20 cellular contexts compared by ENCODE assay signal in genomic region chr11:12415567-12415966, GRCh38. TPM values are rescaled to one million over a fixed set of nuclear protein-coding genes. Genes with fewer than 3 reads are reported as not detected.
DNase-seq lines count a peak whose midpoint lies in the region; ATAC-seq, FAIRE-seq and TF ChIP-seq lines count a peak whose summit lies in the region.
"Had no signal": no experiment of that assay in that cellular context is flagged by ENCODE, and none has a peak within 500 bp of the region (broad histone marks: within the 10 kb centered on the region; RNA-seq: fewer than 3 reads in every experiment).

No MANE protein-coding gene starts in this region.

- H4K8ac ChIP-seq in mesendoderm (ENCODE audit: low read depth, low read length): no peak overlapping the region

- H3K79me1 ChIP-seq in mesendoderm (ENCODE audit: low read length): peaks cover 2% of the 10 kb centered on the region

- 81% methylated on average over 3 of the region's 3 CpGs for WGBS in esophagus muscularis mucosa
- WGBS in mesendoderm (ENCODE audit: extremely low coverage, insufficient coverage, low lambda C conversion rate): no CpG with 5 or more reads among the region's 3 CpGs
- WGBS in pancreas, 2 donors: 99 to 100% methylated on average over 3 of the region's 3 CpGs
- 97 to 100% methylated on average over 3 of the region's 3 CpGs for WGBS in body of pancreas, 2 donors

- DNase-seq in esophagus muscularis mucosa (ENCODE audit: extremely low spot score): peak; percentile 5
- DNase-seq in mesendoderm: no peak
- DNase-seq in uterus: no peak
- no peak for DNase-seq in pancreas
- DNase-seq in body of pancreas: no peak
- DNase-seq: BE2C; CD4-positive, CD25-positive, alpha-beta regulatory T cell; COR-L47; DMS79; MG63; NCI-H1417; NCI-H1694 treated with DMSO at 0.1 percent for 48 hours; NCI-H2081 treated with DMSO at 0.1 percent for 48 hours; NCI-H2171 treated with DMSO at 0.1 percent for 48 hours; NCI-H446; NCI-H526 had no signal

- H2BK120ac ChIP-seq in mesendoderm (ENCODE audit: low read depth, low read length): peak overlapping the region; percentile 84

- H3K27me3 ChIP-seq in esophagus muscularis mucosa (no peaks in the 10 kb centered on the region), mesendoderm (ENCODE audit: insufficient read depth, low read length, poor library complexity) (no peaks in the 10 kb centered on the region), rectal smooth muscle tissue (ENCODE audit: control insufficient read depth, insufficient read depth, low read length) (no peaks in the 10 kb centered on the region), uterus (no peaks in the 10 kb centered on the region), pancreas (no peaks in the 10 kb centered on the region), body of pancreas (no peaks in the 10 kb centered on the region)
- H3K27me3 ChIP-seq: BE2C, MG63 had no signal

- TF ChIP-seq CTCF in esophagus muscularis mucosa (IDR thresholded peaks at IDR 0.05) (no peak), uterus (IDR thresholded peaks at IDR 0.05) (no peak), pancreas (IDR thresholded peaks at IDR 0.05) (no peak), body of pancreas (IDR thresholded peaks at IDR 0.05) (no peak)

- H3K9me3 ChIP-seq in esophagus muscularis mucosa (no peaks in the 10 kb centered on the region), uterus (no peaks in the 10 kb centered on the region), pancreas (no peaks in the 10 kb centered on the region), body of pancreas (no peaks in the 10 kb centered on the region)
- H3K9me3 ChIP-seq: BE2C, MG63 had no signal

- intact Hi-C loops in esophagus muscularis mucosa (cut with DNase I) (loop anchor here (5.0 to 10.0 kb wide), 2 partner anchors 127 to 259 kb away; partner anchors contain the start of gene TEAD1), uterus (cut with DNase I; ENCODE audit: low total_unique reads) (no loop called here), pancreas (cut with DNase I) (no loop called here), body of pancreas (cut with DNase I) (no loop called here)

- H3K18ac ChIP-seq in mesendoderm (ENCODE audit: low read length): peak overlapping the region; percentile 83

- H3K4me3 ChIP-seq in esophagus muscularis mucosa (no peak overlapping the region), mesendoderm (ENCODE audit: low read length) (no peak overlapping the region), rectal smooth muscle tissue (ENCODE audit: low read length) (no peak overlapping the region), uterus (no peak overlapping the region), pancreas (no peak overlapping the region), body of pancreas (no peak overlapping the region)
- H3K4me3 ChIP-seq: K562, MG63 had no signal

- TF ChIP-seq EP300 in esophagus muscularis mucosa (IDR thresholded peaks at IDR 0.05): no peak

- no peak overlapping the region for H3K23ac ChIP-seq in mesendoderm (ENCODE audit: low read length)

- H2AK5ac ChIP-seq in mesendoderm (ENCODE audit: low read length): no peak overlapping the region

- no peaks in the 10 kb centered on the region for H3K79me2 ChIP-seq in mesendoderm (ENCODE audit: control insufficient read depth, insufficient read depth, low read length)

- H3K56ac ChIP-seq in mesendoderm (ENCODE audit: low read length): no peak overlapping the region

- H2BK5ac ChIP-seq in mesendoderm (ENCODE audit: low read length): no peak overlapping the region

- no peak for TF ChIP-seq POLR2A in esophagus muscularis mucosa (IDR thresholded peaks at IDR 0.05; ENCODE audit: low read depth)
- TF ChIP-seq POLR2A in uterus (IDR thresholded peaks at IDR 0.05): no peak
- TF ChIP-seq POLR2A in body of pancreas (IDR thresholded peaks at IDR 0.05): no peak

- no peaks in the 10 kb centered on the region for H3K36me3 ChIP-seq in esophagus muscularis mucosa
- no peaks in the 10 kb centered on the region for H3K36me3 ChIP-seq in mesendoderm (ENCODE audit: control insufficient read depth, insufficient read depth, low read length)
- H3K36me3 ChIP-seq in rectal smooth muscle tissue (ENCODE audit: control insufficient read depth, insufficient read depth, low read length): no peaks in the 10 kb centered on the region
- H3K36me3 ChIP-seq in uterus: no peaks in the 10 kb centered on the region
- H3K36me3 ChIP-seq in pancreas: no peaks in the 10 kb centered on the region
- H3K36me3 ChIP-seq in body of pancreas (replicated peaks in 1 of 2; ENCODE audit: insufficient read depth in 1 of 2, low read depth in 2 of 2): no peaks in the 10 kb centered on the region
- H3K36me3 ChIP-seq: BE2C had no signal

- H3K27ac ChIP-seq in esophagus muscularis mucosa (replicated peaks in 1 of 4) (peak overlapping the region; percentile 87 to 100 (median 98)), mesendoderm (ENCODE audit: low read depth, low read length) (no peak overlapping the region), rectal smooth muscle tissue (ENCODE audit: low read depth, low read length) (peak overlapping the region; percentile 98), uterus (peak overlapping the region; percentile 89 to 94), pancreas (no peak overlapping the region), body of pancreas (no peak overlapping the region)

- H3K9ac ChIP-seq in mesendoderm (ENCODE audit: low read length): no peak overlapping the region
- no peak overlapping the region for H3K9ac ChIP-seq in rectal smooth muscle tissue (ENCODE audit: low read length)

- no peak overlapping the region for H2BK15ac ChIP-seq in mesendoderm (replicated peaks; ENCODE audit: low read depth)

- no peak for FAIRE-seq in pancreas (lab: Jason Lieb, UNC)
- FAIRE-seq: K562 had no signal

- H3K4me1 ChIP-seq in esophagus muscularis mucosa (peaks cover 58 to 100% (median 96%) of the 10 kb centered on the region in 4 donors), mesendoderm (ENCODE audit: control insufficient read depth, low read depth, low read length) (peaks cover 11% of the 10 kb centered on the region), rectal smooth muscle tissue (ENCODE audit: control insufficient read depth, insufficient read depth, low read length) (peaks cover 67% of the 10 kb centered on the region), uterus (peaks cover 5 to 18% of the 10 kb centered on the region in 2 donors), pancreas (peaks cover 4 to 7% (median 6%) of the 10 kb centered on the region in 3 donors), body of pancreas (peaks cover 27% of the 10 kb centered on the region)

- H3K4ac ChIP-seq in mesendoderm (ENCODE audit: low read depth, low read length): peak overlapping the region; percentile 94

- no peak overlapping the region for H4K5ac ChIP-seq in mesendoderm (ENCODE audit: low read length)

- no peak for ATAC-seq in pancreas
- no peak for ATAC-seq in body of pancreas
- no peak for ATAC-seq in HG03342 (IDR thresholded peaks at IDR 0.05; ENCODE audit: unreplicated experiment)
- ATAC-seq: K562, Right ventricle myocardium inferior had no signal

- H3K4me2 ChIP-seq in mesendoderm (ENCODE audit: low read length): no peak overlapping the region

RNA-seq across cellular contexts. Expression of gene PARVA, which starts 38.2 kb away (rescaled TPM):
- total RNA-seq in esophagus muscularis mucosa (100 to 1,000 TPM; 181 to 228 (median 210) TPM), uterus (100 to 1,000 TPM in 1 of 4 donors, 10 to 100 TPM in 3; 52.9 to 188 (median 66.5) TPM), pancreas (10 to 100 TPM; 37.5 to 61.9 (median 47.6) TPM), body of pancreas (10 to 100 TPM; 32.0 to 33.7 TPM)
- polyA plus RNA-seq in mesendoderm (2013, experiment 1 of 2): 14.9 TPM
- 15.8 TPM for polyA plus RNA-seq in mesendoderm (2013, experiment 2 of 2)
- polyA plus RNA-seq in pancreas: 10 to 100 TPM; 12.4 to 13.5 TPM
- polyA plus RNA-seq: K562 had no signal

Comparison
In these comparisons a context has a peak if more than half of its experiments do, and no peak if none do; other contexts are left out.
1. H3K27ac ChIP-seq: peak in esophagus muscularis mucosa (4 of 4), rectal smooth muscle tissue (single experiment) and uterus (2 of 2); none in mesendoderm (single experiment), pancreas (0 of 4) and body of pancreas (0 of 4).